In the genomic region with DNA sequence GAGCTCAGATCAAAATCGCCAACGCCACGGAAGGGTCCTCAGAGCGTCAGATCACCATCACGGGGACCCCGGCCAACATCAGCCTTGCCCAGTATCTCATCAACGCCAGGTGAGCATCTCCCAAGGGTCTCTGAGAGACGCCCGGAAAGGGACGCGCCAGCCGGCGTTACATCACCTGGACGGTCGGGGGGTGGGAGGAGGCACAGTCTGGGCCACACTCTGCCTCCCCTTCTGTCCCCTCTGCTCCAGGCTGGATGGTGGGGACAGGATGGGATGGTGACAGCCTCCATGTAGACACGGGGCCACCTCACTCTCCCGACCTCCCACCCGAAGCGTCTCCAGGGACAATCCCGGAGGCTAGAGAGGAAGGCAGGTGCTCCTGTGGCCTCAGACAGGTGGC, we compare ENCODE assay signal across 20 cellular contexts. TPM values are rescaled to one million over a fixed set of nuclear protein-coding genes. Genes with fewer than 3 reads are reported as not detected.
DNase-seq lines count a peak whose midpoint lies in the region; ATAC-seq and TF ChIP-seq lines count a peak whose summit lies in the region.
"Had no signal": no experiment of that assay in that cellular context is flagged by ENCODE, and none has a peak within 500 bp of the region (broad histone marks: within the 10 kb centered on the region; RNA-seq: fewer than 3 reads in every experiment).

No MANE protein-coding gene starts in this region.

- H2BK5ac ChIP-seq in neuronal stem cell (ENCODE audit: low read length), result peak overlapping the region; percentile 73

- no peak for TF ChIP-seq RAD21 in SK-N-SH (IDR thresholded peaks at IDR 0.05; ENCODE audit: low read length)

- peak; percentile 16 for DNase-seq in SK-N-SH
- DNase-seq in H7, result peak; percentile 50
- DNase-seq in neuronal stem cell (ENCODE audit: low spot score), result no peak
- no peak for DNase-seq in NCI-H1105 (lab: John Stamatoyannopoulos, UW)
- DNase-seq in DMS153 (lab: John Stamatoyannopoulos, UW), result no peak
- DNase-seq: C1 segment of cervical spinal cord; Calu3; CD4-positive, alpha-beta memory T cell; COR-L47; DMS79; EL; GDM1; H9 had no signal

- H2BK12ac ChIP-seq in neuronal stem cell (ENCODE audit: low read length), result no peak overlapping the region

- H3K23ac ChIP-seq in neuronal stem cell (ENCODE audit: low read depth, low read length, poor library complexity), result peak overlapping the region; percentile 31

- peaks cover 3% of the 10 kb centered on the region for H3K79me1 ChIP-seq in neuronal stem cell (ENCODE audit: low read depth, low read length)

- no peaks in the 10 kb centered on the region for H3K9me2 ChIP-seq in SK-N-SH

- H2AFZ ChIP-seq in SK-N-SH (ENCODE audit: low read depth) (no peak overlapping the region), neuronal stem cell (ENCODE audit: low read length) (no peak overlapping the region)
- H2AFZ ChIP-seq: GM23338 had no signal

- H3K9me3 ChIP-seq in SK-N-SH (0 out of 2 replicates have a peak, but pooled peaks cover 5% of the 10 kb centered on the region), BLaER1 (no peaks in the 10 kb centered on the region), neuronal stem cell (replicated peaks in 1 of 2; ENCODE audit: control insufficient read depth in 2 of 2, insufficient read depth in 1 of 2, low read depth in 1 of 2, low read length in 2 of 2) (peaks cover 0 to 33% of the 10 kb centered on the region in 2 donors)

- H3F3A ChIP-seq in SK-N-SH (replicated peaks; ENCODE audit: insufficient read depth), result no peaks in the 10 kb centered on the region

- peak overlapping the region; percentile 54 for H2AK5ac ChIP-seq in neuronal stem cell (ENCODE audit: low read depth, low read length)

- POLR2A ChIA-PET in SK-N-SH (lab: Yijun Ruan, JAX), result no interaction called here

- H3K9ac ChIP-seq in SK-N-SH (no peak overlapping the region), BLaER1 (no peak overlapping the region), neuronal stem cell (ENCODE audit: low read depth, low read length, poor library complexity) (peak overlapping the region; percentile 68)

- H3K4me2 ChIP-seq in SK-N-SH (no peak overlapping the region), BLaER1 (peak overlapping the region; percentile 89), neuronal stem cell (ENCODE audit: insufficient read depth, low read length, poor library complexity, severe bottlenecking) (no peak overlapping the region)
- H3K4me2 ChIP-seq: GM23338 had no signal

- H3K36me3 ChIP-seq in SK-N-SH (replicated peaks in 1 of 2; ENCODE audit: control insufficient read depth in 1 of 2, insufficient read depth in 2 of 2, low read length in 1 of 2), result no peaks in the 10 kb centered on the region
- H3K36me3 ChIP-seq in BLaER1, result peaks cover 3% of the 10 kb centered on the region; the same call in 1 of the 2 replicates
- H3K36me3 ChIP-seq in H7 (replicated peaks; ENCODE audit: control insufficient read depth, insufficient read depth, low read length), result no peaks in the 10 kb centered on the region
- H3K36me3 ChIP-seq in neuronal stem cell (replicated peaks in 1 of 2; ENCODE audit: control insufficient read depth in 2 of 2, insufficient read depth in 2 of 2, low read length in 2 of 2), result no peaks in the 10 kb centered on the region

- H3K79me2 ChIP-seq in SK-N-SH (ENCODE audit: insufficient read depth), result no peaks in the 10 kb centered on the region

- no peaks in the 10 kb centered on the region for H3K4me1 ChIP-seq in SK-N-SH (ENCODE audit: control insufficient read depth in 1 of 2, insufficient read depth in 2 of 2, low read depth in 1 of 2, low read length in 1 of 2)
- H3K4me1 ChIP-seq in BLaER1, result peaks cover 81% of the 10 kb centered on the region
- H3K4me1 ChIP-seq in neuronal stem cell (ENCODE audit: control insufficient read depth in 2 of 2, insufficient read depth in 1 of 2, low read depth in 1 of 2, low read length in 2 of 2), result no peaks in the 10 kb centered on the region

- WGBS in SK-N-SH (ENCODE audit: low lambda C conversion rate), result 90% methylated on average over 10 of the region's 20 CpGs
- no CpG with 5 or more reads among the region's 20 CpGs for WGBS in neuronal stem cell (ENCODE audit: extremely low coverage in 2 of 2, insufficient read length in 2 of 2, insufficient replicate concordance in 1 of 2), 2 donors

- H4K91ac ChIP-seq in neuronal stem cell (ENCODE audit: low read depth, low read length, poor library complexity), result no peak overlapping the region

- no peak for TF ChIP-seq EP300 in SK-N-SH (IDR thresholded peaks at IDR 0.05; ENCODE audit: borderline replicate concordance in 1 of 2, low read depth in 1 of 2, low read length in 1 of 2)

- H3K4me3 ChIP-seq in SK-N-SH (ENCODE audit: low read depth in 2 of 2, low read length in 1 of 2) (no peak overlapping the region), BLaER1 (no peak overlapping the region), H7 (ENCODE audit: insufficient read depth, low read depth, low read length) (no peak overlapping the region), neuronal stem cell (ENCODE audit: low read length in 2 of 2) (no peak overlapping the region)
- H3K4me3 ChIP-seq: GM12878, GM23338 had no signal

- H4K8ac ChIP-seq in neuronal stem cell (ENCODE audit: low read depth, low read length), result no peak overlapping the region

- no peak for TF ChIP-seq CTCF in SK-N-SH (IDR thresholded peaks at IDR 0.05)

- peak overlapping the region; percentile 67 for H3K14ac ChIP-seq in neuronal stem cell (ENCODE audit: low read length)

- H3K18ac ChIP-seq in neuronal stem cell (ENCODE audit: low read length), result no peak overlapping the region

- no peaks in the 10 kb centered on the region for H3K27me3 ChIP-seq in SK-N-SH (ENCODE audit: insufficient read depth)
- H3K27me3 ChIP-seq in BLaER1, result no peaks in the 10 kb centered on the region
- no peaks in the 10 kb centered on the region for H3K27me3 ChIP-seq in H7 (ENCODE audit: control insufficient read depth, insufficient read depth, low read length)
- peaks cover 0 to 16% (median 0%) of the 10 kb centered on the region in 3 experiments for H3K27me3 ChIP-seq in neuronal stem cell (ENCODE audit: control insufficient read depth in 3 of 3, insufficient read depth in 3 of 3, low read depth in 1 of 3, low read length in 3 of 3)

- no peak for ATAC-seq in SK-N-SH treated with all-trans-retinoic acid at 6 μM for 48 hours
- ATAC-seq in GM21723 (IDR thresholded peaks at IDR 0.05; ENCODE audit: unreplicated experiment), result no peak
- ATAC-seq: GM12878, GM23338, HCT116 had no signal

- H2BK120ac ChIP-seq in neuronal stem cell (ENCODE audit: low read depth, low read length), result no peak overlapping the region

- CTCF ChIA-PET in SK-N-SH (lab: Yijun Ruan, JAX), result interaction anchor here (2.1 kb wide), 1 partner anchor 30 kb away, joined by 6 read pairs; no protein-coding TSS in a partner anchor

- no peak overlapping the region for H3K27ac ChIP-seq in SK-N-SH (ENCODE audit: low read depth in 2 of 2, low read length in 1 of 2)
- H3K27ac ChIP-seq in BLaER1, result no peak overlapping the region
- no peak overlapping the region for H3K27ac ChIP-seq in neuronal stem cell (replicated peaks; ENCODE audit: low read length)
- H3K27ac ChIP-seq: 22Rv1 had no signal

- H3K4ac ChIP-seq in neuronal stem cell (ENCODE audit: low read length), result no peak overlapping the region

- no peaks in the 10 kb centered on the region for H4K20me1 ChIP-seq in SK-N-SH (ENCODE audit: insufficient read depth)
- H4K20me1 ChIP-seq in BLaER1, result peaks cover 16% of the 10 kb centered on the region; the same call in 1 of the 2 replicates

- H2BK15ac ChIP-seq in neuronal stem cell (ENCODE audit: low read length), result no peak overlapping the region

TF ChIP-seq in SK-N-SH, 30 proteins besides CTCF, POLR2A, EP300 and RAD21 (continues in another document):
- TF ChIP-seq FOXM1 (IDR thresholded peaks at IDR 0.05; ENCODE audit: low read depth) (no peak), FOXJ3 (CRISPR knock-in tag; IDR thresholded peaks at IDR 0.05) (no peak)
- TF ChIP-seq, protein P1, sequence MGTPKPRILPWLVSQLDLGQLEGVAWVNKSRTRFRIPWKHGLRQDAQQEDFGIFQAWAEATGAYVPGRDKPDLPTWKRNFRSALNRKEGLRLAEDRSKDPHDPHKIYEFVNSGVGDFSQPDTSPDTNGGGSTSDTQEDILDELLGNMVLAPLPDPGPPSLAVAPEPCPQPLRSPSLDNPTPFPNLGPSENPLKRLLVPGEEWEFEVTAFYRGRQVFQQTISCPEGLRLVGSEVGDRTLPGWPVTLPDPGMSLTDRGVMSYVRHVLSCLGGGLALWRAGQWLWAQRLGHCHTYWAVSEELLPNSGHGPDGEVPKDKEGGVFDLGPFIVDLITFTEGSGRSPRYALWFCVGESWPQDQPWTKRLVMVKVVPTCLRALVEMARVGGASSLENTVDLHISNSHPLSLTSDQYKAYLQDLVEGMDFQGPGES (IDR thresholded peaks at IDR 0.05; ENCODE audit: low read depth, low read length), result no peak

TF ChIP-seq in SK-N-SH treated with all-trans-retinoic acid at 6 μM for 48 hours, 23 proteins besides CTCF, POLR2A, EP300 and RAD21 (continues in another document):
- no peak for TF ChIP-seq ARNTL (CRISPR knock-in tag; IDR thresholded peaks at IDR 0.05; ENCODE audit: borderline replicate concordance, low read depth)
- no peak for TF ChIP-seq PPARA (CRISPR knock-in tag; IDR thresholded peaks at IDR 0.05; ENCODE audit: borderline replicate concordance)
- no peak for TF ChIP-seq TOX (CRISPR knock-in tag; IDR thresholded peaks at IDR 0.05; ENCODE audit: borderline replicate concordance)
- no peak for TF ChIP-seq ZFP30 (CRISPR knock-in tag; IDR thresholded peaks at IDR 0.05)
- TF ChIP-seq ZNF565 (CRISPR knock-in tag; conservative IDR thresholded peaks at IDR 0.05; ENCODE audit: low read depth), result no peak
- TF ChIP-seq TCF4 (CRISPR knock-in tag; IDR thresholded peaks at IDR 0.05; ENCODE audit: borderline replicate concordance), result no peak
- no peak for TF ChIP-seq BACH2 (CRISPR knock-in tag; IDR thresholded peaks at IDR 0.05; ENCODE audit: borderline replicate concordance)
- no peak for TF ChIP-seq CSDC2 (CRISPR knock-in tag; IDR thresholded peaks at IDR 0.05)

RNA-seq across cellular contexts. Expression of gene COL6A1, which starts 41.5 kb away (rescaled TPM):
- 37.3 and 107 TPM in 2 replicates for polyA plus RNA-seq in SK-N-SH (2012; rRNA removed)
- polyA plus RNA-seq in SK-N-SH (2012; cell fraction: cytosol; rRNA removed), result 34.3 and 65.0 TPM in 2 replicates
- polyA plus RNA-seq in SK-N-SH (2012; cell fraction: nucleus; rRNA removed), result 241 and 268 TPM in 2 replicates
- total RNA-seq in H7 (2014; rRNA removed; shearing (Covaris generic)), result 243 and 283 TPM in 2 replicates
- 54.3 TPM for polyA plus RNA-seq in neuronal stem cell (2013, experiment 1 of 2)
- polyA plus RNA-seq in neuronal stem cell (2013, experiment 2 of 2), result 53.4 TPM

Comparison
In these comparisons a context has a peak if more than half of its experiments do, and no peak if none do; other contexts are left out.
1. DNase-seq: peak in SK-N-SH (single experiment) and H7 (single experiment); none in neuronal stem cell (single experiment), NCI-H1105 (single experiment) and DMS153 (single experiment).